Comparison of ENCODE assay signal across 22 cellular contexts in the genomic region with DNA sequence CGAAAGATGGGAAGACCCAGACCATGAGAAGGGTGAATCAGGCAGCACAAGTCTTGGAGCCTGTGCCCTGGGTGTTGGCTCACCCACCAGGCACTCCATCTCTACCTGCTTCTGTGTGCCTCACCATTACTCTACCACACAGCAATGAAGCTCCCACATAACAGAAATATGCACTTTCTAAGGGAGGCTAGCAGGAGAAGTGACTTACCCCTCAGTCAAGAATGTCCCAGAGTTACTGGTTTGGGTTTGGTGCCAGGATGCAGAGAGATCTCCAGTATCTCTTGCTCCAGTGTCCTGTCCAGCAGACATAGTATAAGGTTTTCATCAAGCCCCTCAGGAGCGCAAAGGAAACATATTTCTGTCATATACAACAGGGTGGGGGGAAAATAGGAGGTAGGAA. TPM values are rescaled to one million over a fixed set of nuclear protein-coding genes. Genes with fewer than 3 reads are reported as not detected.
DNase-seq lines count a peak whose midpoint lies in the region; ATAC-seq and TF ChIP-seq lines count a peak whose summit lies in the region.
"Had no signal": no experiment of that assay in that cellular context is flagged by ENCODE, and none has a peak within 500 bp of the region (broad histone marks: within the 10 kb centered on the region; RNA-seq: fewer than 3 reads in every experiment).

No MANE protein-coding gene starts in this region.

- no peak overlapping the region for H2AFZ ChIP-seq in SK-N-SH (ENCODE audit: low read depth)

- peaks cover 0 to 9% of the 10 kb centered on the region in 2 donors for H3K27me3 Mint-ChIP-seq in effector memory CD8-positive, alpha-beta T cell

- H3K9me2 ChIP-seq in SK-N-SH, result no peaks in the 10 kb centered on the region

- peak overlapping the region; percentile 4 to 82; a peak in 3 of 4 replicates for H3K27ac ChIP-seq in SK-N-SH (ENCODE audit: low read depth in 2 of 2, low read length in 1 of 2)
- H3K27ac ChIP-seq: C4-2B, SJCRH30 had no signal

- H4K20me1 ChIP-seq in SK-N-SH (ENCODE audit: insufficient read depth), result no peaks in the 10 kb centered on the region

- H3K4me1 ChIP-seq in SK-N-SH (ENCODE audit: control insufficient read depth in 1 of 2, insufficient read depth in 2 of 2, low read depth in 1 of 2, low read length in 1 of 2) (peaks cover 0 to 7% of the 10 kb centered on the region in 2 experiments; a peak in 1 of 4 replicates), skeletal muscle satellite cell (ENCODE audit: control insufficient read depth, insufficient read depth, low read length) (peaks cover 44% of the 10 kb centered on the region)
- H3K4me1 ChIP-seq: SJCRH30 had no signal

- no peak overlapping the region for H3K4me3 Mint-ChIP-seq in effector memory CD8-positive, alpha-beta T cell

- TF ChIP-seq RAD21 in SK-N-SH (IDR thresholded peaks at IDR 0.05; ENCODE audit: low read length), result no peak

- DNase-seq in AG10803 (ENCODE audit: low read depth) (peak; percentile 58), SK-N-SH (no peak), choroid plexus epithelial cell (ENCODE audit: low read depth) (peak; percentile 34), cardiac septum (ENCODE audit: low spot score) (no peak)
- DNase-seq in effector memory CD8-positive, alpha-beta T cell, result no peak
- DNase-seq: AML-193, DMS79 treated with DMSO at 0.1 percent for 48 hours, GOT3, Kasumi-1, NCI-H1048, NCI-H1436, NCI-H2029, NCI-H2171 treated with DMSO at 0.1 percent for 48 hours, NCI-H446 treated with DMSO at 0.1 percent for 48 hours, SJCRH30 had no signal

- H3K4me3 ChIP-seq in AG10803 (ENCODE audit: low read length) (no peak overlapping the region), SK-N-SH (ENCODE audit: low read depth in 2 of 2, low read length in 1 of 2) (no peak overlapping the region), choroid plexus epithelial cell (ENCODE audit: low read depth, low read length) (no peak overlapping the region), skeletal muscle satellite cell (ENCODE audit: low read length) (no peak overlapping the region)
- H3K4me3 ChIP-seq: MG63, SJCRH30 had no signal

- POLR2A ChIA-PET in SK-N-SH (lab: Yijun Ruan, JAX), result no interaction called here

- no peaks in the 10 kb centered on the region for H3K27me3 ChIP-seq in SK-N-SH (ENCODE audit: insufficient read depth)
- peaks cover 10% of the 10 kb centered on the region for H3K27me3 ChIP-seq in skeletal muscle satellite cell (ENCODE audit: control insufficient read depth, insufficient read depth, low read length)
- H3K27me3 ChIP-seq: MG63 had no signal

- no peak for TF ChIP-seq EP300 in SK-N-SH (IDR thresholded peaks at IDR 0.05; ENCODE audit: borderline replicate concordance in 1 of 2, low read depth in 1 of 2, low read length in 1 of 2)

- H3K36me3 Mint-ChIP-seq in effector memory CD8-positive, alpha-beta T cell (ENCODE audit: insufficient read depth), result peaks cover 2% of the 10 kb centered on the region

- no peak for TF ChIP-seq CTCF in AG10803 (conservative IDR thresholded peaks at IDR 0.05; ENCODE audit: low read length)
- TF ChIP-seq CTCF in SK-N-SH (IDR thresholded peaks at IDR 0.05), result no peak
- no peak for TF ChIP-seq CTCF in choroid plexus epithelial cell (conservative IDR thresholded peaks at IDR 0.05; ENCODE audit: low read depth, low read length)

- H3K9ac ChIP-seq in SK-N-SH (no peak overlapping the region), skeletal muscle satellite cell (ENCODE audit: low read depth, low read length) (peak overlapping the region; percentile 67)

- CTCF ChIA-PET in SK-N-SH (lab: Yijun Ruan, JAX), result no interaction called here

- H3K4me2 ChIP-seq in SK-N-SH, result 0 out of 2 replicates have a peak overlapping the region, but pooled peaks have one; percentile 47
- peak overlapping the region; percentile 44 for H3K4me2 ChIP-seq in skeletal muscle satellite cell (ENCODE audit: low read length)

- H3K27ac Mint-ChIP-seq in effector memory CD8-positive, alpha-beta T cell, result no peak overlapping the region

- ATAC-seq in esophagus mucosa, result no peak
- no peak for ATAC-seq in GM18517 (IDR thresholded peaks at IDR 0.05; ENCODE audit: unreplicated experiment)
- ATAC-seq in effector memory CD8-positive, alpha-beta T cell (replicated peaks), result no peak
- ATAC-seq: HCT116, Panc1 had no signal

- WGBS in SK-N-SH (ENCODE audit: low lambda C conversion rate), result 68% methylated on average over 2 of the region's 2 CpGs

- peaks cover 4 to 5% of the 10 kb centered on the region in 2 donors for H3K4me1 Mint-ChIP-seq in effector memory CD8-positive, alpha-beta T cell (ENCODE audit: low read depth in 2 of 2)

- H3K9me3 ChIP-seq in SK-N-SH (no peaks in the 10 kb centered on the region), skeletal muscle satellite cell (replicated peaks; ENCODE audit: low read length) (no peaks in the 10 kb centered on the region)
- H3K9me3 ChIP-seq: MG63, SJCRH30 had no signal

- H3K79me2 ChIP-seq in SK-N-SH (ENCODE audit: insufficient read depth), result no peaks in the 10 kb centered on the region

- H3K9me3 Mint-ChIP-seq in effector memory CD8-positive, alpha-beta T cell, result no peaks in the 10 kb centered on the region

- peaks cover 14% of the 10 kb centered on the region for H3F3A ChIP-seq in SK-N-SH (replicated peaks; ENCODE audit: insufficient read depth)

- intact Hi-C loops in cardiac septum (cut with DNase I), result loop anchor here (5.0 kb wide), 1 partner anchor 287 kb away; no protein-coding TSS in a partner anchor

- no peaks in the 10 kb centered on the region for H3K36me3 ChIP-seq in SK-N-SH (replicated peaks in 1 of 2; ENCODE audit: control insufficient read depth in 1 of 2, insufficient read depth in 2 of 2, low read length in 1 of 2)
- no peaks in the 10 kb centered on the region for H3K36me3 ChIP-seq in skeletal muscle satellite cell (ENCODE audit: insufficient read depth, low read length)
- H3K36me3 ChIP-seq: MG63, SJCRH30 had no signal

TF ChIP-seq in SK-N-SH, 30 proteins besides CTCF, POLR2A, EP300 and RAD21:
- TF ChIP-seq RFX5 (IDR thresholded peaks at IDR 0.05; ENCODE audit: low read length) (no peak), FOXM1 (IDR thresholded peaks at IDR 0.05; ENCODE audit: low read depth) (no peak), TAF1 (IDR thresholded peaks at IDR 0.05; ENCODE audit: borderline replicate concordance, low read depth, low read length) (no peak), CHD2 (IDR thresholded peaks at IDR 0.05; ENCODE audit: low read length, partially characterized antibody) (no peak), MXI1 (IDR thresholded peaks at IDR 0.05; ENCODE audit: low read depth, low read length) (no peak)
- TF ChIP-seq, protein P1, sequence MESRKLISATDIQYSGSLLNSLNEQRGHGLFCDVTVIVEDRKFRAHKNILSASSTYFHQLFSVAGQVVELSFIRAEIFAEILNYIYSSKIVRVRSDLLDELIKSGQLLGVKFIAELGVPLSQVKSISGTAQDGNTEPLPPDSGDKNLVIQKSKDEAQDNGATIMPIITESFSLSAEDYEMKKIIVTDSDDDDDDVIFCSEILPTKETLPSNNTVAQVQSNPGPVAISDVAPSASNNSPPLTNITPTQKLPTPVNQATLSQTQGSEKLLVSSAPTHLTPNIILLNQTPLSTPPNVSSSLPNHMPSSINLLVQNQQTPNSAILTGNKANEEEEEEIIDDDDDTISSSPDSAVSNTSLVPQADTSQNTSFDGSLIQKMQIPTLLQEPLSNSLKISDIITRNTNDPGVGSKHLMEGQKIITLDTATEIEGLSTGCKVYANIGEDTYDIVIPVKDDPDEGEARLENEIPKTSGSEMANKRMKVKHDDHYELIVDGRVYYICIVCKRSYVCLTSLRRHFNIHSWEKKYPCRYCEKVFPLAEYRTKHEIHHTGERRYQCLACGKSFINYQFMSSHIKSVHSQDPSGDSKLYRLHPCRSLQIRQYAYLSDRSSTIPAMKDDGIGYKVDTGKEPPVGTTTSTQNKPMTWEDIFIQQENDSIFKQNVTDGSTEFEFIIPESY (IDR thresholded peaks at IDR 0.05; ENCODE audit: borderline replicate concordance, low read depth), result no peak

RNA-seq across cellular contexts. Expression of gene RAB40A, which starts 11.3 kb away (rescaled TPM):
- 0.30 and 0.58 TPM in 2 replicates for polyA plus RNA-seq in SK-N-SH (2012; rRNA removed)
- 0.15 and 0.20 TPM in 2 replicates for polyA plus RNA-seq in SK-N-SH (2012; cell fraction: cytosol; rRNA removed)
- 2.5 and 2.8 TPM in 2 replicates for polyA plus RNA-seq in SK-N-SH (2012; cell fraction: nucleus; rRNA removed)
- 0.22 and 0.25 TPM in 2 replicates for total RNA-seq in skeletal muscle satellite cell (2012; rRNA removed)
- total RNA-seq in esophagus mucosa (0.16 TPM), cardiac septum (0.32 TPM)

RNA-seq across cellular contexts. Expression of gene TCEAL4, which starts 54.8 kb away (rescaled TPM):
- polyA plus RNA-seq in SK-N-SH (2012; rRNA removed), result 39.1 and 40.9 TPM in 2 replicates
- polyA plus RNA-seq in SK-N-SH (2012; cell fraction: cytosol; rRNA removed), result 51.1 and 77.7 TPM in 2 replicates
- polyA plus RNA-seq in SK-N-SH (2012; cell fraction: nucleus; rRNA removed), result 33.1 and 36.4 TPM in 2 replicates
- 24.7 and 33.2 TPM in 2 replicates for total RNA-seq in skeletal muscle satellite cell (2012; rRNA removed)
- total RNA-seq in esophagus mucosa (25.7 TPM), cardiac septum (68.0 TPM)

Comparison
In these comparisons a context has a peak if more than half of its experiments do, and no peak if none do; other contexts are left out.
1. DNase-seq: peak in AG10803 (single experiment) and choroid plexus epithelial cell (single experiment); none in SK-N-SH (single experiment), cardiac septum (single experiment) and effector memory CD8-positive, alpha-beta T cell (0 of 3).